ENCODE assay signal across 8 cellular contexts in the genomic region with DNA sequence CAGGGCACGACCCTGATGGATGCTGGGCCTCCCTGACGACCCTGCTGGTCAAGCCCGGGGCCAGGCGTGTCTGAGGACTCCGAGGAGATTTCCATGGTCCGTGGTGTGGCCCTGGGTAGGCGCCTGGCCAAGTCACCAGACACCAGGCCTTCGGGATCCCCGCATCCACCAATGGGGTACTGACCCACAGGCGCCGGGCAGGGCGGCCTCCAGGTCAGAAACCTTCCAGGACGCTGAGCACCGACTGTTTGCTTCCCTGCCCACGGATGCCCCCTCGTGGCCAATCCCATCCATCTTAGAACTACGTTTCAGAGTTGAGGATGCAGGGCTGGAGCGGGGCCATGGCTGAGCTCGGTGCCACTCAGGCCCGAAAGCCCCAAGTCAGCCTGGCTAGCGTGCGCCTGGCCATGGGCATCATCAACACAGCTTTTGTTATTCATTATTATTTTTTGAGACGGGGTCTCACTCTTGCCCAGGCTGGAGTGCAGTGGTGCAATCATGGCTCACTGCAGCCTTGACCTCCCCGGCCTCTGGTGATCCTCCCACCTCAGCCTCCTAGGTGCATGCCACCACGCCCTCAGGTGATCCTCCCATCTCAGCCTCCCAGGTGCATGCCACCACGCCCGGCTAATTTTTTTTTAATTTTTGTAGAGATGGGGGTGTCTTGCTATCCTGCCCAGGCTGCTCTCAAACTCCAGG. TPM values are rescaled to one million over a fixed set of nuclear protein-coding genes. Genes with fewer than 3 reads are reported as not detected.
A peak's percentile ranks its signal among the peaks of the same experiment; 100 is the strongest.
DNase-seq lines count a peak whose midpoint lies in the region; ATAC-seq and TF ChIP-seq lines count a peak whose summit lies in the region.

No MANE protein-coding gene starts in this region.

- peak; percentile 73 for ATAC-seq in activated CD4-positive, alpha-beta T cell treated with anti-CD3 and anti-CD28 coated beads for 36 hours
- no peak for ATAC-seq in GM19023 (IDR thresholded peaks at IDR 0.05; ENCODE audit: unreplicated experiment)

- H3K4me3 Mint-ChIP-seq in activated CD4-positive, alpha-beta T cell treated with anti-CD3 and anti-CD28 coated beads for 36 hours: no peak overlapping the region

- H3K9ac ChIP-seq in liver (ENCODE audit: low read depth in 1 of 2, low read length in 2 of 2): no peak overlapping the region

- peaks cover 2% of the 10 kb centered on the region for H3K27me3 Mint-ChIP-seq in activated CD4-positive, alpha-beta T cell treated with anti-CD3 and anti-CD28 coated beads for 36 hours

- 25% methylated on average over 27 of the region's 27 CpGs for WGBS in liver

- POLR2A ChIA-PET in activated CD4-positive, alpha-beta T cell treated with anti-CD3 and anti-CD28 coated beads for 36 hours (lab: Charles Lee): no interaction called here

- peaks cover 0 to 3% (median 1%) of the 10 kb centered on the region in 4 donors for H3K4me1 ChIP-seq in liver (ENCODE audit: control insufficient read depth in 4 of 4, insufficient read depth in 4 of 4, low read length in 3 of 4)

- no peaks in the 10 kb centered on the region for H3K36me3 Mint-ChIP-seq in activated CD4-positive, alpha-beta T cell treated with anti-CD3 and anti-CD28 coated beads for 36 hours (ENCODE audit: low read depth)

- H3K4me1 Mint-ChIP-seq in activated CD4-positive, alpha-beta T cell treated with anti-CD3 and anti-CD28 coated beads for 36 hours: no peaks in the 10 kb centered on the region

- H3K9me3 ChIP-seq in liver (ENCODE audit: control insufficient read depth in 4 of 4, low read length in 3 of 4): no peaks in the 10 kb centered on the region

- H3K27ac Mint-ChIP-seq in activated CD4-positive, alpha-beta T cell treated with anti-CD3 and anti-CD28 coated beads for 36 hours: no peak overlapping the region

- TF ChIP-seq RAD21 in liver (IDR thresholded peaks at IDR 0.05): peak; percentile 88 to 90

- peaks cover 0 to 2% (median 0%) of the 10 kb centered on the region in 4 donors for H3K27me3 ChIP-seq in liver (ENCODE audit: control insufficient read depth in 4 of 4, insufficient read depth in 4 of 4, low read length in 3 of 4)

- peak; percentile 16 for DNase-seq in NK-92 treated with Interleukin-12 subunit alpha and Interleukin-12 subunit beta, amount 100 ng/mL, for 24 hours (lab: John Stamatoyannopoulos, UW)
- no peak for DNase-seq in NK-92 (lab: John Stamatoyannopoulos, UW; ENCODE audit: unreplicated experiment)
- DNase-seq in NCI-H187 treated with DMSO at 0.1 percent for 48 hours (lab: John Stamatoyannopoulos, UW): peak; percentile 1
- peak; percentile 79 for DNase-seq in activated CD4-positive, alpha-beta T cell treated with anti-CD3 and anti-CD28 coated beads for 36 hours
- peak; percentile 43 to 69 for DNase-seq in dermis microvascular lymphatic vessel endothelial cell (ENCODE audit: low read depth in 2 of 2)
- DNase-seq in stimulated activated CD4-positive, alpha-beta T cell treated with anti-CD3 and anti-CD28 coated beads, Interleukin-4, amount 100 ng/mL, for 4 hours: peak; percentile 25 to 58

- TF ChIP-seq CTCF in liver (IDR thresholded peaks at IDR 0.05; ENCODE audit: low read depth, low read length, missing input control): peak; percentile 67

- CTCF ChIA-PET in activated CD4-positive, alpha-beta T cell treated with anti-CD3 and anti-CD28 coated beads for 36 hours (lab: Charles Lee): interaction anchor here (0.6 to 2.1 kb wide), 5 partner anchors 10 to 230 kb away, joined by 3 to 10 read pairs (median 3); no protein-coding TSS in a partner anchor

- intact Hi-C loops in activated CD4-positive, alpha-beta T cell treated with anti-CD3 and anti-CD28 coated beads for 36 hours (cut with DNase I, micrococcal nuclease): loop anchor here (1.0 kb wide), 3 partner anchors 114 to 230 kb away; no protein-coding TSS in a partner anchor

- H3K36me3 ChIP-seq in liver (ENCODE audit: control insufficient read depth in 4 of 4, insufficient read depth in 3 of 4, low read depth in 1 of 4, low read length in 3 of 4): no peaks in the 10 kb centered on the region

- H3K4me3 ChIP-seq in liver (ENCODE audit: low read depth in 1 of 3, low read length in 3 of 3): no peak overlapping the region

- H3K27ac ChIP-seq in liver (ENCODE audit: low read depth in 1 of 2, low read length in 2 of 2): no peak overlapping the region

- H3K9me3 Mint-ChIP-seq in activated CD4-positive, alpha-beta T cell treated with anti-CD3 and anti-CD28 coated beads for 36 hours (ENCODE audit: low read depth): no peaks in the 10 kb centered on the region

TF ChIP-seq in liver, 16 proteins besides CTCF, POLR2A, EP300 and RAD21:
- TF ChIP-seq NR2F2 (IDR thresholded peaks at IDR 0.05): no peak
- TF ChIP-seq JUND (IDR thresholded peaks at IDR 0.05): no peak
- TF ChIP-seq, protein P1, sequence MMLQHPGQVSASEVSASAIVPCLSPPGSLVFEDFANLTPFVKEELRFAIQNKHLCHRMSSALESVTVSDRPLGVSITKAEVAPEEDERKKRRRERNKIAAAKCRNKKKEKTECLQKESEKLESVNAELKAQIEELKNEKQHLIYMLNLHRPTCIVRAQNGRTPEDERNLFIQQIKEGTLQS (IDR thresholded peaks at IDR 0.05): no peak
- TF ChIP-seq, protein P2, sequence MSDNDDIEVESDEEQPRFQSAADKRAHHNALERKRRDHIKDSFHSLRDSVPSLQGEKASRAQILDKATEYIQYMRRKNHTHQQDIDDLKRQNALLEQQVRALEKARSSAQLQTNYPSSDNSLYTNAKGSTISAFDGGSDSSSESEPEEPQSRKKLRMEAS (IDR thresholded peaks at IDR 0.05): no peak
- TF ChIP-seq RXRA (IDR thresholded peaks at IDR 0.05): peak; percentile 57 to 71

RNA-seq across cellular contexts. Expression of a gene that starts 7.1 kb away (rescaled TPM):
- total RNA-seq in activated CD4-positive, alpha-beta T cell treated with anti-CD3 and anti-CD28 coated beads for 36 hours: under 1 TPM; 0.14 TPM
- total RNA-seq in dermis microvascular lymphatic vessel endothelial cell (under 0.01 TPM in 1 of 2 replicates, not detected in the other), liver (1 to 10 TPM in 1 of 2 donors, not detected in 1; 1.3 TPM)
- polyA plus RNA-seq in liver: 1 to 10 TPM in 1 of 2 donors, under 1 TPM in 1; 0.10 to 1.1 TPM

RNA-seq across cellular contexts. Expression of a gene that starts 49.2 kb away (rescaled TPM):
- 10 to 100 TPM; 18.7 to 20.2 TPM for total RNA-seq in activated CD4-positive, alpha-beta T cell treated with anti-CD3 and anti-CD28 coated beads for 36 hours
- total RNA-seq in dermis microvascular lymphatic vessel endothelial cell: 37.1 and 64.6 TPM in 2 replicates
- 10 to 100 TPM; 16.7 to 18.1 TPM for total RNA-seq in liver
- polyA plus RNA-seq in liver: 10 to 100 TPM in 1 of 2 donors, 1 to 10 TPM in 1; 8.2 to 19.6 TPM
